ENCODE assay signal across 18 cellular contexts in genomic region chr3:179175358-179175757, GRCh38. TPM values are rescaled to one million over a fixed set of nuclear protein-coding genes. Genes with fewer than 3 reads are reported as not detected.
DNase-seq lines count a peak whose midpoint lies in the region; ATAC-seq, FAIRE-seq and TF ChIP-seq lines count a peak whose summit lies in the region.
"Had no signal": no experiment of that assay in that cellular context is flagged by ENCODE, and none has a peak within 500 bp of the region (broad histone marks: within the 10 kb centered on the region; RNA-seq: fewer than 3 reads in every experiment).

No MANE protein-coding gene starts in this region.

- H2BK120ac ChIP-seq in mesenchymal stem cell (ENCODE audit: low read depth, low read length): no peak overlapping the region

- H3K36me3 ChIP-seq in mammary epithelial cell (ENCODE audit: insufficient read depth, low read length) (no peaks in the 10 kb centered on the region), breast epithelium (no peaks in the 10 kb centered on the region), astrocyte (ENCODE audit: insufficient read depth, low read length) (no peaks in the 10 kb centered on the region), mesenchymal stem cell (ENCODE audit: control insufficient read depth in 1 of 2, insufficient read depth in 2 of 2, low read depth in 1 of 2, low read length in 2 of 2) (no peaks in the 10 kb centered on the region), brain microvascular endothelial cell (replicated peaks) (no peaks in the 10 kb centered on the region)
- H3K36me3 ChIP-seq: gastrocnemius medialis, prostate gland had no signal

- H4K8ac ChIP-seq in mesenchymal stem cell (ENCODE audit: low read length): no peak overlapping the region

- CTCF ChIA-PET in mammary epithelial cell (lab: Charles Lee; ENCODE audit: low non-redundant PET): no interaction called here

- no peak overlapping the region for H3K27ac ChIP-seq in mammary epithelial cell (ENCODE audit: insufficient read depth, low read depth, low read length)
- H3K27ac ChIP-seq in breast epithelium: peak overlapping the region in 1 of 2 donors; percentile 2
- no peak overlapping the region for H3K27ac ChIP-seq in astrocyte (ENCODE audit: low read depth, low read length)
- H3K27ac ChIP-seq in mesenchymal stem cell (ENCODE audit: low read length, poor library complexity, severe bottlenecking): no peak overlapping the region
- no peak overlapping the region for H3K27ac ChIP-seq in brain microvascular endothelial cell
- H3K27ac ChIP-seq: A549, prostate gland had no signal

- H3K9me3 Mint-ChIP-seq in astrocyte (ENCODE audit: unreplicated experiment): no peaks in the 10 kb centered on the region
- H3K9me3 Mint-ChIP-seq: type B pancreatic cell had no signal

- no peak overlapping the region for H3K27ac Mint-ChIP-seq in astrocyte (ENCODE audit: unreplicated experiment)
- H3K27ac Mint-ChIP-seq: activated CD8-positive, alpha-beta T cell treated with anti-CD3 and anti-CD28 coated beads, Interleukin-2, amount 10 ng/mL, durations not matched to agents 7 days and 5 days; CD8-positive, alpha-beta T cell; type B pancreatic cell had no signal

- no peak overlapping the region for H3K23ac ChIP-seq in mesenchymal stem cell (ENCODE audit: low read length in 2 of 2)

- H3K27me3 Mint-ChIP-seq in astrocyte (ENCODE audit: low read depth, unreplicated experiment): no peaks in the 10 kb centered on the region
- H3K27me3 Mint-ChIP-seq: type B pancreatic cell had no signal

- peaks cover 43% of the 10 kb centered on the region for H3K79me2 ChIP-seq in mammary epithelial cell (ENCODE audit: insufficient read depth, low read length)
- H3K79me2 ChIP-seq in astrocyte (ENCODE audit: insufficient read depth, low read length): peaks cover 58% of the 10 kb centered on the region

- dilution Hi-C loops in mammary epithelial cell (cut with HindIII; ENCODE audit: low sequenced_read_pairs): no loop called here

- H3K79me1 ChIP-seq in mesenchymal stem cell (replicated peaks; ENCODE audit: low read length, poor library complexity, severe bottlenecking): peaks cover 9% of the 10 kb centered on the region

- no peak overlapping the region for H2BK5ac ChIP-seq in mesenchymal stem cell (ENCODE audit: low read depth, low read length, poor library complexity, severe bottlenecking)

- 50% methylated on average over 3 of the region's 3 CpGs for WGBS in mammary epithelial cell (ENCODE audit: low coverage, missing lambda C conversion rate)
- 56% methylated on average over 3 of the region's 3 CpGs for WGBS in mesenchymal stem cell

- no peak for TF ChIP-seq POLR2A in breast epithelium (IDR thresholded peaks at IDR 0.05)

- H3K4ac ChIP-seq in mesenchymal stem cell (ENCODE audit: low read depth in 1 of 2, low read length in 2 of 2): no peak overlapping the region

- H3K9ac ChIP-seq in mammary epithelial cell (ENCODE audit: insufficient read depth, low read length) (no peak overlapping the region), astrocyte (ENCODE audit: low read length) (no peak overlapping the region), mesenchymal stem cell (ENCODE audit: low read length) (peak overlapping the region; percentile 8)

- no peak overlapping the region for H2AFZ ChIP-seq in mammary epithelial cell (ENCODE audit: low read depth, low read length)
- H2AFZ ChIP-seq in astrocyte (ENCODE audit: low read depth, low read length): no peak overlapping the region
- no peak overlapping the region for H2AFZ ChIP-seq in mesenchymal stem cell (ENCODE audit: low read depth, low read length)

- no TSS peak for BruUV-seq in mammary epithelial cell (replicated peaks; lab: Mats Ljungman, UMichigan)

- no peak overlapping the region for H4K91ac ChIP-seq in mesenchymal stem cell (ENCODE audit: low read length)

- H2BK12ac ChIP-seq in mesenchymal stem cell (ENCODE audit: low read length in 2 of 2): no peak overlapping the region

- no peaks in the 10 kb centered on the region for H3K36me3 Mint-ChIP-seq in astrocyte (ENCODE audit: low read depth, unreplicated experiment)

- DNase-seq in mammary epithelial cell: no peak
- DNase-seq in breast epithelium (ENCODE audit: low spot score in 2 of 2): no peak
- DNase-seq in astrocyte (ENCODE audit: low read depth): peak; percentile 20
- no peak for DNase-seq in mesenchymal stem cell
- no peak for DNase-seq in brain microvascular endothelial cell
- DNase-seq in stimulated activated CD4-positive, alpha-beta T cell treated with anti-CD3 and anti-CD28 coated beads, Interleukin-4, amount 100 ng/mL, for 1 hour: no peak
- no peak for DNase-seq in NCI-H446 (lab: John Stamatoyannopoulos, UW)
- DNase-seq: activated CD8-positive, alpha-beta T cell treated with anti-CD3 and anti-CD28 coated beads, Interleukin-2, amount 10 ng/mL, durations not matched to agents 7 days and 5 days; CD8-positive, alpha-beta T cell; cerebellar nuclear complex; gastrocnemius medialis; NCI-H187; stimulated activated naive CD4-positive, alpha-beta T cell treated with Interleukin-2 at 50 U/mL for 16 hours; SW 1271 had no signal

- H3K9me3 ChIP-seq in mammary epithelial cell (replicated peaks; ENCODE audit: insufficient read depth, low read length): no peaks in the 10 kb centered on the region
- peaks cover 0 to 16% of the 10 kb centered on the region in 2 donors for H3K9me3 ChIP-seq in breast epithelium
- no peaks in the 10 kb centered on the region for H3K9me3 ChIP-seq in astrocyte (ENCODE audit: insufficient read depth, low read depth, low read length)
- peaks cover 6% of the 10 kb centered on the region for H3K9me3 ChIP-seq in mesenchymal stem cell (ENCODE audit: control insufficient read depth, low read length)
- H3K9me3 ChIP-seq: A549, gastrocnemius medialis, prostate gland had no signal

- TF ChIP-seq CTCF in mammary epithelial cell (conservative IDR thresholded peaks at IDR 0.05 in 1 of 2, IDR thresholded peaks at IDR 0.05 in 1 of 2; ENCODE audit: extremely low read depth in 1 of 2, insufficient read depth in 1 of 2, low read depth in 1 of 2, low read length in 2 of 2): no peak
- no peak for TF ChIP-seq CTCF in breast epithelium (IDR thresholded peaks at IDR 0.05)
- no peak for TF ChIP-seq CTCF in astrocyte (IDR thresholded peaks at IDR 0.05; ENCODE audit: insufficient read depth, low read depth, low read length)
- no peak for TF ChIP-seq CTCF in brain microvascular endothelial cell (IDR thresholded peaks at IDR 0.05; ENCODE audit: low read depth, low read length, missing control alignments)

- H3K4me2 ChIP-seq in mammary epithelial cell (ENCODE audit: insufficient read depth, low read depth, low read length) (peak overlapping the region; percentile 16), astrocyte (ENCODE audit: low read length) (peak overlapping the region; percentile 56), mesenchymal stem cell (ENCODE audit: low read length, poor library complexity, severe bottlenecking) (no peak overlapping the region)
- H3K4me2 ChIP-seq: A549 had no signal

- FAIRE-seq in astrocyte (lab: Jason Lieb, UNC): no peak
- FAIRE-seq: A549 had no signal

- H3K4me3 ChIP-seq in mammary epithelial cell (replicated peaks in 1 of 3; ENCODE audit: insufficient read depth in 1 of 3, low read depth in 2 of 3, low read length in 3 of 3): no peak overlapping the region
- no peak overlapping the region for H3K4me3 ChIP-seq in breast epithelium
- H3K4me3 ChIP-seq in astrocyte (ENCODE audit: insufficient read depth, low read depth, low read length): no peak overlapping the region
- peak overlapping the region in 1 of 2 experiments; percentile 45 for H3K4me3 ChIP-seq in mesenchymal stem cell (ENCODE audit: insufficient read depth in 1 of 2, low read depth in 1 of 2, low read length in 2 of 2)
- H3K4me3 ChIP-seq in brain microvascular endothelial cell (ENCODE audit: low read depth, low read length): no peak overlapping the region
- H3K4me3 ChIP-seq: A549, gastrocnemius medialis, prostate gland had no signal

- H3K4me1 ChIP-seq in mammary epithelial cell (ENCODE audit: insufficient read depth, low read length) (no peaks in the 10 kb centered on the region), breast epithelium (peaks cover 0 to 5% of the 10 kb centered on the region in 2 donors), astrocyte (ENCODE audit: insufficient read depth, low read length) (peaks cover 7% of the 10 kb centered on the region), mesenchymal stem cell (ENCODE audit: control insufficient read depth, insufficient read depth, low read depth, low read length) (no peaks in the 10 kb centered on the region)
- H3K4me1 ChIP-seq: A549 had no signal

- H2BK15ac ChIP-seq in mesenchymal stem cell (ENCODE audit: low read depth, poor library complexity, severe bottlenecking): no peak overlapping the region

- H3K27me3 ChIP-seq in mammary epithelial cell (ENCODE audit: insufficient read depth, low read length): no peaks in the 10 kb centered on the region
- no peaks in the 10 kb centered on the region for H3K27me3 ChIP-seq in breast epithelium
- H3K27me3 ChIP-seq in astrocyte (ENCODE audit: insufficient read depth, low read length): no peaks in the 10 kb centered on the region
- no peaks in the 10 kb centered on the region for H3K27me3 ChIP-seq in mesenchymal stem cell (ENCODE audit: control insufficient read depth in 1 of 2, insufficient read depth in 1 of 2, low read length in 2 of 2)
- no peaks in the 10 kb centered on the region for H3K27me3 ChIP-seq in brain microvascular endothelial cell (replicated peaks)
- H3K27me3 ChIP-seq: gastrocnemius medialis had no signal

- intact Hi-C loops in mammary epithelial cell (cut with micrococcal nuclease) (no loop called here), breast epithelium (cut with DNase I; ENCODE audit: low total_unique reads) (no loop called here)

- H3K18ac ChIP-seq in mesenchymal stem cell (ENCODE audit: low read depth in 1 of 2, low read length in 2 of 2): no peak overlapping the region

- H4K20me1 ChIP-seq in mammary epithelial cell (ENCODE audit: insufficient read depth, low read length) (no peaks in the 10 kb centered on the region), astrocyte (ENCODE audit: insufficient read depth, low read length) (peaks cover 21% of the 10 kb centered on the region)

- H3K4me1 Mint-ChIP-seq in astrocyte (ENCODE audit: low read depth, unreplicated experiment): peaks cover 17% of the 10 kb centered on the region

- no peak overlapping the region for H2AK5ac ChIP-seq in mesenchymal stem cell (ENCODE audit: low read length, severe bottlenecking)

- ATAC-seq in HG02870 (IDR thresholded peaks at IDR 0.05; ENCODE audit: unreplicated experiment): no peak
- ATAC-seq: A549; activated CD8-positive, alpha-beta T cell treated with anti-CD3 and anti-CD28 coated beads, Interleukin-2, amount 10 ng/mL, durations not matched to agents 7 days and 5 days; CD8-positive, alpha-beta T cell; gastrocnemius medialis had no signal

- no peak overlapping the region for H3K14ac ChIP-seq in mesenchymal stem cell (ENCODE audit: low read length in 2 of 2)

- H3K4me3 Mint-ChIP-seq in astrocyte (ENCODE audit: unreplicated experiment): peak overlapping the region; percentile 43
- H3K4me3 Mint-ChIP-seq: activated CD8-positive, alpha-beta T cell treated with anti-CD3 and anti-CD28 coated beads, Interleukin-2, amount 10 ng/mL, durations not matched to agents 7 days and 5 days; CD8-positive, alpha-beta T cell; type B pancreatic cell had no signal

- in situ Hi-C loops in mammary epithelial cell (cut with MboI; ENCODE audit: low sequenced_read_pairs in 2 of 2): no loop called here
- in situ Hi-C loops in brain microvascular endothelial cell (cut with HindIII; ENCODE audit: low pct_ligation_motif_present, low sequenced_read_pairs): no loop called here

RNA-seq across cellular contexts. Expression of gene PIK3CA, which starts 27.2 kb away (rescaled TPM):
- total RNA-seq in mammary epithelial cell: 10 to 100 TPM; 20.0 to 24.7 TPM
- polyA plus RNA-seq in mammary epithelial cell: 6.4 TPM
- polyA minus RNA-seq in mammary epithelial cell: 24.8 TPM
- total RNA-seq in breast epithelium: 10 to 100 TPM; 34.1 to 43.0 (median 38.4) TPM
- total RNA-seq in astrocyte: 28.0 and 29.7 TPM in 2 replicates
- 12.6 TPM for polyA plus RNA-seq in mesenchymal stem cell (2013, experiment 1 of 2)
- polyA plus RNA-seq in mesenchymal stem cell (2013, experiment 2 of 2): 14.7 TPM
